In the genomic region with DNA sequence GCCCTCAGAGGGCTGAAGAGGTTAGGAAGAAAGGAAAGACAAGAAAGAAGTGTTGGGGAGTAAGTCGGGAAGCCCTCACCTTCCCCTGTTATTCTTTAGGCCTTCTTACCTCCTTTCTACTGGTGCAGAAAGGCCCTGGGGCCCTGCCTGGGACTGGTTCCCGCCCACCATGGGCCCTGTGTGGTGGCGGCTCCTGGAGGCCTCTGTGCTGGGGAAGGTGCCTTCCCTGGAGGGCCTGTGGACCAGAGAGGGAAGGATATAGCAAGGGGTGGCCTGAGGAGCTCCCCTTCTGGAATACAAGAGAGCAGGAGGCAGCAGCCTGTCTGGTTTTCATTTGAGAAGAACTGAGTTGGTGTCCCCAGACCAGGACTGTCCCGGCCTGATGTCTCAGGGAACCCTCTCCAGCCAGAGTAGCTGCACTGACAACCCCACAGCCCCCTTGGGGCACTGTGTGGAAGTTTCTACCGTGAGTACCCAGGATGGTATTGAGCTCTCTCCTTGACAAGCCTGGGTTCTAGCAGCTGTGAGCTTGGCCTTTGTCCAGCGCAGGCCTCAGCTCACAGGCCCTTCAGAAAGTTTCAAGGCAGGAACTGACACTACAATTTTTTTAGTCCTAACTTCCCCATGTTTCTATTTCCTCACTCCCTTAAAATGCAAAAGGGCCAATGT, we compare ENCODE assay signal across 1 cellular context.
TF ChIP-seq lines count a peak whose summit lies in the region.

No MANE protein-coding gene starts in this region.

TF ChIP-seq in HepG2, 621 proteins besides CTCF, POLR2A, EP300 and RAD21:
- TF ChIP-seq, protein P1, sequence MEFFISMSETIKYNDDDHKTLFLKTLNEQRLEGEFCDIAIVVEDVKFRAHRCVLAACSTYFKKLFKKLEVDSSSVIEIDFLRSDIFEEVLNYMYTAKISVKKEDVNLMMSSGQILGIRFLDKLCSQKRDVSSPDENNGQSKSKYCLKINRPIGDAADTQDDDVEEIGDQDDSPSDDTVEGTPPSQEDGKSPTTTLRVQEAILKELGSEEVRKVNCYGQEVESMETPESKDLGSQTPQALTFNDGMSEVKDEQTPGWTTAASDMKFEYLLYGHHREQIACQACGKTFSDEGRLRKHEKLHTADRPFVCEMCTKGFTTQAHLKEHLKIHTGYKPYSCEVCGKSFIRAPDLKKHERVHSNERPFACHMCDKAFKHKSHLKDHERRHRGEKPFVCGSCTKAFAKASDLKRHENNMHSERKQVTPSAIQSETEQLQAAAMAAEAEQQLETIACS (CRISPR knock-in tag; IDR thresholded peaks at IDR 0.05): no peak
- TF ChIP-seq, protein P2, sequence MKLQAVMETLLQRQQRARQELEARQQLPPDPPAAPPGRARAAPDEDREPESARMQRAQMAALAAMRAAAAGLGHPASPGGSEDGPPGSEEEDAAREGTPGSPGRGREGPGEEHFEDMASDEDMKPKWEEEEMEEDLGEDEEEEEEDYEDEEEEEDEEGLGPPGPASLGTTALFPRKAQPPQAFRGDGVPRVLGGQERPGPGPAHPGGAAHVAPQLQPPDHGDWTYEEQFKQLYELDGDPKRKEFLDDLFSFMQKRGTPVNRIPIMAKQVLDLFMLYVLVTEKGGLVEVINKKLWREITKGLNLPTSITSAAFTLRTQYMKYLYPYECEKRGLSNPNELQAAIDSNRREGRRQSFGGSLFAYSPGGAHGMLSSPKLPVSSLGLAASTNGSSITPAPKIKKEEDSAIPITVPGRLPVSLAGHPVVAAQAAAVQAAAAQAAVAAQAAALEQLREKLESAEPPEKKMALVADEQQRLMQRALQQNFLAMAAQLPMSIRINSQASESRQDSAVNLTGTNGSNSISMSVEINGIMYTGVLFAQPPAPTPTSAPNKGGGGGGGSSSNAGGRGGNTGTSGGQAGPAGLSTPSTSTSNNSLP (IDR thresholded peaks at IDR 0.05; ENCODE audit: low read depth, low read length): no peak
- TF ChIP-seq KDM6A (CRISPR knock-in tag; IDR thresholded peaks at IDR 0.05; ENCODE audit: low read depth): no peak
- TF ChIP-seq, protein P3, sequence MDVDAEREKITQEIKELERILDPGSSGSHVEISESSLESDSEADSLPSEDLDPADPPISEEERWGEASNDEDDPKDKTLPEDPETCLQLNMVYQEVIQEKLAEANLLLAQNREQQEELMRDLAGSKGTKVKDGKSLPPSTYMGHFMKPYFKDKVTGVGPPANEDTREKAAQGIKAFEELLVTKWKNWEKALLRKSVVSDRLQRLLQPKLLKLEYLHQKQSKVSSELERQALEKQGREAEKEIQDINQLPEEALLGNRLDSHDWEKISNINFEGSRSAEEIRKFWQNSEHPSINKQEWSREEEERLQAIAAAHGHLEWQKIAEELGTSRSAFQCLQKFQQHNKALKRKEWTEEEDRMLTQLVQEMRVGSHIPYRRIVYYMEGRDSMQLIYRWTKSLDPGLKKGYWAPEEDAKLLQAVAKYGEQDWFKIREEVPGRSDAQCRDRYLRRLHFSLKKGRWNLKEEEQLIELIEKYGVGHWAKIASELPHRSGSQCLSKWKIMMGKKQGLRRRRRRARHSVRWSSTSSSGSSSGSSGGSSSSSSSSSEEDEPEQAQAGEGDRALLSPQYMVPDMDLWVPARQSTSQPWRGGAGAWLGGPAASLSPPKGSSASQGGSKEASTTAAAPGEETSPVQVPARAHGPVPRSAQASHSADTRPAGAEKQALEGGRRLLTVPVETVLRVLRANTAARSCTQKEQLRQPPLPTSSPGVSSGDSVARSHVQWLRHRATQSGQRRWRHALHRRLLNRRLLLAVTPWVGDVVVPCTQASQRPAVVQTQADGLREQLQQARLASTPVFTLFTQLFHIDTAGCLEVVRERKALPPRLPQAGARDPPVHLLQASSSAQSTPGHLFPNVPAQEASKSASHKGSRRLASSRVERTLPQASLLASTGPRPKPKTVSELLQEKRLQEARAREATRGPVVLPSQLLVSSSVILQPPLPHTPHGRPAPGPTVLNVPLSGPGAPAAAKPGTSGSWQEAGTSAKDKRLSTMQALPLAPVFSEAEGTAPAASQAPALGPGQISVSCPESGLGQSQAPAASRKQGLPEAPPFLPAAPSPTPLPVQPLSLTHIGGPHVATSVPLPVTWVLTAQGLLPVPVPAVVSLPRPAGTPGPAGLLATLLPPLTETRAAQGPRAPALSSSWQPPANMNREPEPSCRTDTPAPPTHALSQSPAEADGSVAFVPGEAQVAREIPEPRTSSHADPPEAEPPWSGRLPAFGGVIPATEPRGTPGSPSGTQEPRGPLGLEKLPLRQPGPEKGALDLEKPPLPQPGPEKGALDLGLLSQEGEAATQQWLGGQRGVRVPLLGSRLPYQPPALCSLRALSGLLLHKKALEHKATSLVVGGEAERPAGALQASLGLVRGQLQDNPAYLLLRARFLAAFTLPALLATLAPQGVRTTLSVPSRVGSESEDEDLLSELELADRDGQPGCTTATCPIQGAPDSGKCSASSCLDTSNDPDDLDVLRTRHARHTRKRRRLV (CRISPR knock-in tag; IDR thresholded peaks at IDR 0.05): no peak
- TF ChIP-seq EHMT2 (IDR thresholded peaks at IDR 0.05; ENCODE audit: borderline replicate concordance, low read depth, low read length): no peak
- TF ChIP-seq GABPB1 (CRISPR knock-in tag; IDR thresholded peaks at IDR 0.05): no peak
- TF ChIP-seq SMARCC2 (IDR thresholded peaks at IDR 0.05): no peak
- TF ChIP-seq NFE2 (CRISPR knock-in tag; IDR thresholded peaks at IDR 0.05): no peak
- no peak for TF ChIP-seq ZNF232 (CRISPR knock-in tag; IDR thresholded peaks at IDR 0.05; ENCODE audit: borderline replicate concordance)
- TF ChIP-seq FOXK2 (IDR thresholded peaks at IDR 0.05): no peak
- no peak for TF ChIP-seq CREB1 (IDR thresholded peaks at IDR 0.05)
- TF ChIP-seq CREB1 (CRISPR knock-in tag; IDR thresholded peaks at IDR 0.05): no peak
- no peak for TF ChIP-seq SNRNP70 (IDR thresholded peaks at IDR 0.05; ENCODE audit: low read depth, low read length)
- TF ChIP-seq SRSF4 (IDR thresholded peaks at IDR 0.05; ENCODE audit: low read depth, low read length, poor library complexity, severe bottlenecking): no peak
- TF ChIP-seq MIER3 (CRISPR knock-in tag; IDR thresholded peaks at IDR 0.05; ENCODE audit: borderline replicate concordance): no peak
